ENCODE assay signal across 24 cellular contexts in the genomic region with DNA sequence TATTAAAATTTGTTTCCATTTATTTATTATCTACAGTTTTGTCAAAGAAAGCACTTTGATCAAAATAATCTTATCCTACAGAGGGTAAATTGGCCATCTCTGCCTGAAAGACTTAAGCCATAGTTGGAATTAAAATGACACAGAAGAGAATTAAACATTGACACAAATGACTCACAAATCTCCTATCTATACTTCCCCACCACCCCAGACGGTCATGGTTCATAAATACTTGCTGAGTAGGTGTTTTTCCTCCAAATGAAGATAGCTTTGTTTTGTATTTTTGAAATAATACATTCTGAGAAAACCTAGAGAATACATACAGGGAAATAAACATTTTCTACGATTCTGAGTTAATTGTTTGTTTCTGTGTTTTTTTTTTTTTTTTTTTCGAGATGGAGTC.
A peak's percentile ranks its signal among the peaks of the same experiment; 100 is the strongest.
DNase-seq lines count a peak whose midpoint lies in the region; ATAC-seq, FAIRE-seq and TF ChIP-seq lines count a peak whose summit lies in the region.
"Had no signal": no experiment of that assay in that cellular context is flagged by ENCODE, and none has a peak within 500 bp of the region (broad histone marks: within the 10 kb centered on the region; RNA-seq: fewer than 3 reads in every experiment).

No MANE protein-coding gene starts in this region.

- H4K91ac ChIP-seq in IMR-90 (ENCODE audit: insufficient read depth, low read depth, low read length), result no peak overlapping the region

- H3K36me3 ChIP-seq in IMR-90 (ENCODE audit: control insufficient read depth, insufficient read depth, low read length) (no peaks in the 10 kb centered on the region), brain microvascular endothelial cell (replicated peaks) (no peaks in the 10 kb centered on the region)
- H3K36me3 ChIP-seq: BE2C; BLaER1 treated with 17β-estradiol and CSF1 and Interleukin-3, amounts not matched to agents 10 nM and 100 nM; HAP-1 had no signal

- H4K20me1 ChIP-seq in IMR-90 (ENCODE audit: insufficient read depth, low read length), result no peaks in the 10 kb centered on the region
- H4K20me1 ChIP-seq: BLaER1 treated with 17β-estradiol and CSF1 and Interleukin-3, amounts not matched to agents 10 nM and 100 nM had no signal

- no peak overlapping the region for H2BK120ac ChIP-seq in IMR-90 (ENCODE audit: low read depth, low read length)

- FAIRE-seq in RCC 7860 (lab: Jason Lieb, UNC), result peak; percentile 75
- FAIRE-seq: A204.1, D721Med, GM12878, GM18507, H54 had no signal

- no peak overlapping the region for H2BK15ac ChIP-seq in IMR-90 (ENCODE audit: low read depth, low read length)

- H2BK5ac ChIP-seq in IMR-90 (ENCODE audit: low read depth, low read length, poor library complexity, severe bottlenecking), result no peak overlapping the region

- no peak for TF ChIP-seq CTCF in IMR-90 (conservative IDR thresholded peaks at IDR 0.05; ENCODE audit: low read depth, low read length)
- no peak for TF ChIP-seq CTCF in brain microvascular endothelial cell (IDR thresholded peaks at IDR 0.05; ENCODE audit: low read depth, low read length, missing control alignments)
- no peak for TF ChIP-seq CTCF in foreskin keratinocyte (conservative IDR thresholded peaks at IDR 0.05)

- POLR2A ChIA-PET in IMR-90 (lab: Charles Lee; ENCODE audit: unreplicated experiment), result no interaction called here

- H2AFZ ChIP-seq in IMR-90 (replicated peaks; ENCODE audit: low read length, poor library complexity), result no peak overlapping the region

- no TSS peak for BruUV-seq in IMR-90 (replicated peaks; lab: Mats Ljungman, UMichigan)

- H3K56ac ChIP-seq in IMR-90 (ENCODE audit: extremely low read depth, insufficient read depth, low read length), result no peak overlapping the region

- in situ Hi-C loops in IMR-90 (cut with MboI; ENCODE audit: low sequenced_read_pairs) (no loop called here), brain microvascular endothelial cell (cut with HindIII; ENCODE audit: low pct_ligation_motif_present, low sequenced_read_pairs) (no loop called here)

- H3K27me3 ChIP-seq in IMR-90 (ENCODE audit: control insufficient read depth, insufficient read depth, low read length) (no peaks in the 10 kb centered on the region), brain microvascular endothelial cell (replicated peaks) (no peaks in the 10 kb centered on the region), foreskin keratinocyte (no peaks in the 10 kb centered on the region)
- H3K27me3 ChIP-seq: BE2C; BLaER1 treated with 17β-estradiol and CSF1 and Interleukin-3, amounts not matched to agents 10 nM and 100 nM had no signal

- CTCF ChIA-PET in IMR-90 (lab: Yijun Ruan, JAX), result interaction anchor here (0.6 to 1.3 kb wide), 2 partner anchors 11 to 121 kb away, joined by 3 to 5 read pairs; no protein-coding TSS in a partner anchor

- H2AK9ac ChIP-seq in IMR-90 (replicated peaks; ENCODE audit: low read depth, low read length, poor library complexity), result no peak overlapping the region

- H3K79me1 ChIP-seq in IMR-90 (ENCODE audit: low read depth in 1 of 2, low read length in 2 of 2), result no peaks in the 10 kb centered on the region

- no peak overlapping the region for H3K23ac ChIP-seq in IMR-90 (ENCODE audit: low read depth, low read length)

- no peak for DNase-seq in IMR-90
- DNase-seq in RCC 7860 (ENCODE audit: low spot score), result no peak
- peak; percentile 44 for DNase-seq in kidney tubule cell (ENCODE audit: low spot score)
- DNase-seq in brain microvascular endothelial cell, result no peak
- no peak for DNase-seq in foreskin keratinocyte
- DNase-seq in 8988T, result no peak
- DNase-seq: ACHN; AML-193; BE2C; CD4-positive, alpha-beta T cell; CD8-positive, alpha-beta memory T cell; DMS 273 treated with DMSO at 0.1 percent for 48 hours; DMS79; EL; GDM1; GOT3; HFFc6 had no signal

- no peak overlapping the region for H4K5ac ChIP-seq in IMR-90 (ENCODE audit: low read depth, low read length)

- H3K4me3 ChIP-seq in IMR-90 (ENCODE audit: insufficient read depth, low read depth, low read length) (no peak overlapping the region), brain microvascular endothelial cell (ENCODE audit: low read depth, low read length) (no peak overlapping the region)
- H3K4me3 ChIP-seq: BLaER1 treated with 17β-estradiol and CSF1 and Interleukin-3, amounts not matched to agents 10 nM and 100 nM; GM12878; HAP-1 had no signal

- H3K9me1 ChIP-seq in IMR-90 (ENCODE audit: insufficient read depth, low read length), result no peaks in the 10 kb centered on the region

- no CpG with 5 or more reads among the region's 3 CpGs for WGBS in IMR-90 (ENCODE audit: extremely low coverage in 2 of 2, insufficient read length in 1 of 2), 2 experiments

- H3K9ac ChIP-seq in IMR-90 (ENCODE audit: low read depth, low read length), result no peak overlapping the region
- H3K9ac ChIP-seq: BLaER1 treated with 17β-estradiol and CSF1 and Interleukin-3, amounts not matched to agents 10 nM and 100 nM had no signal

- no peak for TF ChIP-seq POLR2A in IMR-90 (IDR thresholded peaks at IDR 0.05; ENCODE audit: low read depth, low read length)

- H2AK5ac ChIP-seq in IMR-90 (ENCODE audit: low read depth, low read length), result no peak overlapping the region

- H3K14ac ChIP-seq in IMR-90 (replicated peaks; ENCODE audit: low read depth, low read length), result no peak overlapping the region

- no peak overlapping the region for H3K4me2 ChIP-seq in IMR-90 (ENCODE audit: low read depth, low read length)
- H3K4me2 ChIP-seq: BLaER1 treated with 17β-estradiol and CSF1 and Interleukin-3, amounts not matched to agents 10 nM and 100 nM had no signal

- intact Hi-C loops in IMR-90 (cut with micrococcal nuclease), result no loop called here

- dilution Hi-C loops in IMR-90 (cut with HindIII; ENCODE audit: low sequenced_read_pairs, unreplicated experiment), result no loop called here

- no peak overlapping the region for H3K27ac ChIP-seq in IMR-90 (ENCODE audit: insufficient read depth, low read length)
- H3K27ac ChIP-seq in brain microvascular endothelial cell, result no peak overlapping the region
- no peak overlapping the region for H3K27ac ChIP-seq in foreskin keratinocyte
- H3K27ac ChIP-seq: BLaER1 treated with 17β-estradiol and CSF1 and Interleukin-3, amounts not matched to agents 10 nM and 100 nM had no signal

- TF ChIP-seq RAD21 in IMR-90 (IDR thresholded peaks at IDR 0.05; ENCODE audit: low read length), result no peak

- H3K18ac ChIP-seq in IMR-90 (ENCODE audit: low read depth, low read length), result no peak overlapping the region

- peaks cover 4% of the 10 kb centered on the region; the same call in 1 of the 2 replicates for H3K4me1 ChIP-seq in IMR-90 (ENCODE audit: control insufficient read depth, insufficient read depth, low read length)
- no peaks in the 10 kb centered on the region for H3K4me1 ChIP-seq in foreskin keratinocyte
- H3K4me1 ChIP-seq: BE2C, HAP-1 had no signal

- ATAC-seq in IMR-90 (ENCODE audit: low read depth) (no peak), foreskin keratinocyte (no peak)
- ATAC-seq: GM12878 had no signal

- no peak overlapping the region for H2BK20ac ChIP-seq in IMR-90 (ENCODE audit: low read depth, low read length)

- no peak overlapping the region for H4K8ac ChIP-seq in IMR-90 (ENCODE audit: low read depth in 2 of 2, low read length in 2 of 2)

- no peak overlapping the region for H3K4ac ChIP-seq in IMR-90 (ENCODE audit: low read depth, low read length)

- no peaks in the 10 kb centered on the region for H3K9me3 ChIP-seq in IMR-90 (ENCODE audit: control insufficient read depth, insufficient read depth, low read length)
- H3K9me3 ChIP-seq: BE2C, HAP-1 had no signal

TF ChIP-seq in IMR-90, 13 proteins besides CTCF, POLR2A, EP300 and RAD21:
- no peak for TF ChIP-seq RCOR1 (IDR thresholded peaks at IDR 0.05; ENCODE audit: insufficient replicate concordance, low read length)
- TF ChIP-seq MAFK (IDR thresholded peaks at IDR 0.05; ENCODE audit: low read depth, low read length), result peak; percentile 55
- no peak for TF ChIP-seq RFX5 (IDR thresholded peaks at IDR 0.05; ENCODE audit: low read depth, low read length)
- TF ChIP-seq BHLHE40 (IDR thresholded peaks at IDR 0.05; ENCODE audit: low read depth, low read length), result no peak
- TF ChIP-seq, protein P1, sequence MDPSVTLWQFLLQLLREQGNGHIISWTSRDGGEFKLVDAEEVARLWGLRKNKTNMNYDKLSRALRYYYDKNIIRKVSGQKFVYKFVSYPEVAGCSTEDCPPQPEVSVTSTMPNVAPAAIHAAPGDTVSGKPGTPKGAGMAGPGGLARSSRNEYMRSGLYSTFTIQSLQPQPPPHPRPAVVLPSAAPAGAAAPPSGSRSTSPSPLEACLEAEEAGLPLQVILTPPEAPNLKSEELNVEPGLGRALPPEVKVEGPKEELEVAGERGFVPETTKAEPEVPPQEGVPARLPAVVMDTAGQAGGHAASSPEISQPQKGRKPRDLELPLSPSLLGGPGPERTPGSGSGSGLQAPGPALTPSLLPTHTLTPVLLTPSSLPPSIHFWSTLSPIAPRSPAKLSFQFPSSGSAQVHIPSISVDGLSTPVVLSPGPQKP (IDR thresholded peaks at IDR 0.05; ENCODE audit: borderline replicate concordance, low read depth, low read length), result no peak
